In the genomic region with DNA sequence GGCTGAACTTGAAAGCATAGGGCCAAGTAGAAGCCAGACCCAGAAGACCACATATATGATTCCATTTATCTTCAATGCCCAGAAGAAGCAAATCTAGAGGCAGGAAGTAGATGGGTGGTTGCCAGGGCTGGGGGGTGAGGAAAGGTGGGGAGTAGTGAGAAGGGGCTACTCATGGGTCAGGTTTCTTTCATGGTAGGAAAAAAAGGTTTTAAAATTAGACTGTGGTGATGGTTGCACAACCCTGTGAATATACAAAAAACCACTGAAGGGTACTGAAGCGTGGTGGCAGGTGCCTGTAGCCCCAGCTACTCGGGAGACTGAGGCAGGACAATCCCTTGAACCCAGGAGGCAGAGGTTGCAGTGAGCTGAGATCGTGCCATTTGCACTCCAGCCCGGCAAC, we compare ENCODE assay signal across 1 cellular context.
TF ChIP-seq lines count a peak whose summit lies in the region.

No MANE protein-coding gene starts in this region.

TF ChIP-seq in K562, 482 proteins besides CTCF, POLR2A, EP300 and RAD21:
- TF ChIP-seq PHF21A (IDR thresholded peaks at IDR 0.05; ENCODE audit: borderline replicate concordance, low read depth) = no peak
- 0 out of 2 replicates have a peak, but pooled peaks have one; percentile 7 for TF ChIP-seq CEBPB (tag; IDR thresholded peaks at IDR 0.05)
